In the genomic region with DNA sequence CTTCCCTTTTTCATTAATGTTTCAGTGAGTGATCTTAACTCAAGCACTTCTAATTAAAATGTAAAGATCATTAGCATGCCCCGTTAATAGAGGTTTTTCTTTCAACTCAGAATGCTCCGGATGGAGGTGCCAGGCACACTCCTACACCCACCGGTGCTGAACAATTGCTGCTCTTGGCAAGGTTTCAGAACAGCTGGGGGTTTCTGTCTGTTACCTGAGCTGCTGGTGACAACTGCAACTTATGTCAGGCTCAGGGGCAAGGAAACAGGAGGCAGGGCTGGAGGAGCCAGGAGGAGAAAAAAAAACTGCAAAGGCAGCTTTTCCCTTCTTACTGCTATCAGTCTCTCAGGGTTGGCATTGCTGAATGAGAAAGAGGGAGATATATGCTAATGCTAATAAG, we compare ENCODE assay signal across 19 cellular contexts.
A peak's percentile ranks its signal among the peaks of the same experiment; 100 is the strongest.
DNase-seq lines count a peak whose midpoint lies in the region; FAIRE-seq lines count a peak whose summit lies in the region.
"Had no signal": no experiment of that assay in that cellular context is flagged by ENCODE, and none has a peak within 500 bp of the region (broad histone marks: within the 10 kb centered on the region; RNA-seq: fewer than 3 reads in every experiment).

No MANE protein-coding gene starts in this region.

- no peak for FAIRE-seq in GM19239 (lab: Jason Lieb, UNC)
- FAIRE-seq: GM12891 had no signal

- DNase-seq in DMS79 treated with DMSO at 0.1 percent for 48 hours (lab: John Stamatoyannopoulos, UW) = peak; percentile 23
- DNase-seq in NCI-H1105 treated with DMSO at 0.1 percent for 48 hours (lab: John Stamatoyannopoulos, UW) = peak; percentile 99
- DNase-seq in NCI-H82 (lab: John Stamatoyannopoulos, UW) = peak; percentile 65
- peak; percentile 50 for DNase-seq in myocyte (ENCODE audit: low read depth)
- no peak for DNase-seq in GM19239 (ENCODE audit: insufficient read length, low spot score)
- DNase-seq in NOMO-1 treated with DMSO at 0.1 percent for 48 hours (lab: John Stamatoyannopoulos, UW; ENCODE audit: unreplicated experiment) = no peak
- no peak for DNase-seq in middle frontal gyrus (ENCODE audit: extremely low spot score, low spot score)
- DNase-seq: Caco-2; dorsolateral prefrontal cortex; erythroblast; GF-D8; GM23248; KBM-7; natural killer cell; NCI-H187; posterior cingulate gyrus; SIG-M5; stimulated activated CD4-positive, alpha-beta T cell treated with anti-CD3 and anti-CD28 coated beads, Interleukin-2, amount 100 ng/mL, for 48 hours had no signal

Comparison
In these comparisons a context has a peak if more than half of its experiments do, and no peak if none do; other contexts are left out.
1. DNase-seq: peak in DMS79 treated with DMSO at 0.1 percent for 48 hours (single experiment), NCI-H1105 treated with DMSO at 0.1 percent for 48 hours (single experiment), NCI-H82 (single experiment) and myocyte (single experiment); none in GM19239 (single experiment), NOMO-1 treated with DMSO at 0.1 percent for 48 hours (single experiment) and middle frontal gyrus (single experiment).